7 cellular contexts compared by ENCODE assay signal in the genomic region with DNA sequence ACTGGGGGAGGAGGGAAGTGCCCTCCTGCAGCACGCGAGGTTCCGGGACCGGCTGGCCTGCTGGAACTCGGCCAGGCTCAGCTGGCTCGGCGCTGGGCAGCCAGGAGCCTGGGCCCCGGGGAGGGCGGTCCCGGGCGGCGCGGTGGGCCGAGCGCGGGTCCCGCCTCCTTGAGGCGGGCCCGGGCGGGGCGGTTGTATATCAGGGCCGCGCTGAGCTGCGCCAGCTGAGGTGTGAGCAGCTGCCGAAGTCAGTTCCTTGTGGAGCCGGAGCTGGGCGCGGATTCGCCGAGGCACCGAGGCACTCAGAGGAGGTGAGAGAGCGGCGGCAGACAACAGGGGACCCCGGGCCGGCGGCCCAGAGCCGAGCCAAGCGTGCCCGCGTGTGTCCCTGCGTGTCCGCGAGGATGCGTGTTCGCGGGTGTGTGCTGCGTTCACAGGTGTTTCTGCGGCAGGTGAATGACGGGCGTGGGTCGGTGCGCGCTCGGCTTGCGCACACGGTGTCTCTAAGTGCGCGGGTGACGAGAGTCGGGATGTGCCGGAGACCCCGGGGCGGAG. TPM values are rescaled to one million over a fixed set of nuclear protein-coding genes. Genes with fewer than 3 reads are reported as not detected.
A peak's percentile ranks its signal among the peaks of the same experiment; 100 is the strongest.
DNase-seq lines count a peak whose midpoint lies in the region; ATAC-seq, FAIRE-seq and TF ChIP-seq lines count a peak whose summit lies in the region.

A gene (plus strand): TSS at position 227 of the 555 bp plus-strand sequence. CDS start 5,388 bp downstream, outside the sequence.

- H3K36me3 ChIP-seq in bronchial epithelial cell (ENCODE audit: control insufficient read depth, insufficient read depth, low read length): peaks cover 22% of the 10 kb centered on the region

- peak within 1 kb of the TSS; percentile 85 to 99 (median 93) for H3K4me3 Mint-ChIP-seq in immature natural killer cell

- peaks cover 0 to 2% (median 0%) of the 10 kb centered on the region in 6 donors for H3K9me3 Mint-ChIP-seq in immature natural killer cell

- ATAC-seq in GM18511 (IDR thresholded peaks at IDR 0.05; ENCODE audit: unreplicated experiment) (peak; percentile 52), HG03097 (IDR thresholded peaks at IDR 0.05; ENCODE audit: low FRiP score, unreplicated experiment) (peak; percentile 44)

- H3K4me3 ChIP-seq in WI38 (ENCODE audit: low read depth, low read length) (peak within 1 kb of the TSS; percentile 83), bronchial epithelial cell (ENCODE audit: low read depth, low read length) (peak within 1 kb of the TSS; percentile 85)

- no peaks in the 10 kb centered on the region for H3K27me3 ChIP-seq in bronchial epithelial cell (ENCODE audit: control insufficient read depth, insufficient read depth, low read length)

- peak within 1 kb of the TSS; percentile 66 to 94 (median 90) for H3K27ac Mint-ChIP-seq in immature natural killer cell

- no peaks in the 10 kb centered on the region for H3K36me3 Mint-ChIP-seq in immature natural killer cell

- peaks cover 26 to 29% of the 10 kb centered on the region in 2 donors for H3K4me1 Mint-ChIP-seq in immature natural killer cell

- peak; percentile 86 for DNase-seq in NCI-H2171 treated with DMSO at 0.1 percent for 48 hours (lab: John Stamatoyannopoulos, UW)
- DNase-seq in bronchial epithelial cell (ENCODE audit: low read depth): peak; percentile 69
- DNase-seq in immature natural killer cell: peak; percentile 67 to 74 (median 71)
- peak; percentile 61 for DNase-seq in smooth muscle cell of the brain vasculature (ENCODE audit: low read depth, low spot score)

- no peak for TF ChIP-seq CTCF in WI38 (IDR thresholded peaks at IDR 0.05; ENCODE audit: low read depth, low read length)
- no peak for TF ChIP-seq CTCF in bronchial epithelial cell (IDR thresholded peaks at IDR 0.05; ENCODE audit: insufficient read depth, low read length, severe bottlenecking)

- H3K27me3 Mint-ChIP-seq in immature natural killer cell (ENCODE audit: low read depth in 3 of 3): peaks cover 20 to 25% (median 24%) of the 10 kb centered on the region in 3 donors

- no peak for FAIRE-seq in bronchial epithelial cell (lab: Jason Lieb, UNC)

RNA-seq across cellular contexts. Expression of the gene that starts here (rescaled TPM):
- 364 and 524 TPM in 2 replicates for total RNA-seq in bronchial epithelial cell
- 10 to 100 TPM in 1 of 3 donors, 1 to 10 TPM in 2; 3.3 to 13.6 (median 7.0) TPM for polyA plus RNA-seq in immature natural killer cell

Comparison
In these comparisons a context has a peak if more than half of its experiments do, and no peak if none do; other contexts are left out.
1. Peak in every context shown above with its lines: DNase-seq, ATAC-seq and H3K4me3 ChIP-seq.